Comparison of ENCODE assay signal across 1 cellular context in the genomic region with DNA sequence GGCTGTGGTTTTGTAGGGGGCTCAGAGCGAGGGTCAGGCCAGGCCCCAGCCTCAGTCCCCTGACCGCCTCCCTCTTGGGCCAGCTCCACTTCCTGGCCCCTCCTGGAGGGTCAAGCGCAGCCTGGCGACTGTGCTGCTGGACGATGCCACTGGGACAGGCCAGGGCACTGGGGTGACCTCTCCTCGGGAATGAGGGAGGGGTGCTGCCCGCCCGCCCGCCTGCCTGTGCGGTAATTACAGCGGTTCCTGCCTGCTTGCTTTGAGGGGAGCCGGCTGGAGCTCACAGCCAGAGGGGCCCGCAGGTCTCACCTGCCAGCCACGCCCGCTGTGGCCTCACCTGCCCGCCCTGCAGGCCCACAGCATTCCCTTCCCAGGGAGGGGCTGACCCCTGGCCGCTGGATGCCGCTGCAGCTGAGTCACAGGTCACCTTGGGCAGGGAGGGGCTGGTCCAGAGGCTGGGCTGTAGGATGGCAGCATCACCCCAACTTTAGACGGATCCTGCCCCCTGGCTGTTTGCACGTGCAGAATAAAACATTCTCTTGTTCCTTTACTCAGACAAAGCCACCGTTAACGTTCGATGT.
TF ChIP-seq lines count a peak whose summit lies in the region.

No MANE protein-coding gene starts in this region.

TF ChIP-seq in HepG2, 621 proteins besides CTCF, POLR2A, EP300 and RAD21 (continued from another document):
- TF ChIP-seq, protein P1, sequence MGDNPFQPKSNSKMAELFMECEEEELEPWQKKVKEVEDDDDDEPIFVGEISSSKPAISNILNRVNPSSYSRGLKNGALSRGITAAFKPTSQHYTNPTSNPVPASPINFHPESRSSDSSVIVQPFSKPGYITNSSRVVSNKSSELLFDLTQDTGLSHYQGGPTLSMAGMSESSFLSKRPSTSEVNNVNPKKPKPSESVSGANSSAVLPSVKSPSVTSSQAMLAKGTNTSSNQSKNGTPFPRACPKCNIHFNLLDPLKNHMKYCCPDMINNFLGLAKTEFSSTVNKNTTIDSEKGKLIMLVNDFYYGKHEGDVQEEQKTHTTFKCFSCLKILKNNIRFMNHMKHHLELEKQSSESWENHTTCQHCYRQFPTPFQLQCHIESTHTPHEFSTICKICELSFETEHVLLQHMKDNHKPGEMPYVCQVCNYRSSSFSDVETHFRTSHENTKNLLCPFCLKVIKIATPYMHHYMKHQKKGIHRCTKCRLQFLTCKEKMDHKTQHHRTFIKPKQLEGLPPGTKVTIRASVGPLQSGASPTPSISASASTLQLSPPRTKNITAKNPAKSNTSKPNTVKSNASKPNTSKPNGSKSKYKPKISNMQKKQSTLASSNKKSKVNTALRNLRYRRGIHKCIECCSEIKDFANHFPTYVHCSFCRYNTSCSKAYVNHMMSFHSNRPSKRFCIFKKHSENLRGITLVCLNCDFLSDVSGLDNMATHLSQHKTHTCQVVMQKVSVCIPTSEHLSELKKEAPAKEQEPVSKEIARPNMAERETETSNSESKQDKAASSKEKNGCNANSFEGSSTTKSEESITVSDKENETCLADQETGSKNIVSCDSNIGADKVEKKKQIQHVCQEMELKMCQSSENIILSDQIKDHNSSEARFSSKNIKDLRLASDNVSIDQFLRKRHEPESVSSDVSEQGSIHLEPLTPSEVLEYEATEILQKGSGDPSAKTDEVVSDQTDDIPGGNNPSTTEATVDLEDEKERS (CRISPR knock-in tag; IDR thresholded peaks at IDR 0.05) = 0 out of 2 replicates have a peak, but pooled peaks have one; percentile 7
- TF ChIP-seq HDAC1 (CRISPR knock-in tag; IDR thresholded peaks at IDR 0.05) = peak; percentile 49; the same call in 1 of the 2 replicates
- TF ChIP-seq, protein P2, sequence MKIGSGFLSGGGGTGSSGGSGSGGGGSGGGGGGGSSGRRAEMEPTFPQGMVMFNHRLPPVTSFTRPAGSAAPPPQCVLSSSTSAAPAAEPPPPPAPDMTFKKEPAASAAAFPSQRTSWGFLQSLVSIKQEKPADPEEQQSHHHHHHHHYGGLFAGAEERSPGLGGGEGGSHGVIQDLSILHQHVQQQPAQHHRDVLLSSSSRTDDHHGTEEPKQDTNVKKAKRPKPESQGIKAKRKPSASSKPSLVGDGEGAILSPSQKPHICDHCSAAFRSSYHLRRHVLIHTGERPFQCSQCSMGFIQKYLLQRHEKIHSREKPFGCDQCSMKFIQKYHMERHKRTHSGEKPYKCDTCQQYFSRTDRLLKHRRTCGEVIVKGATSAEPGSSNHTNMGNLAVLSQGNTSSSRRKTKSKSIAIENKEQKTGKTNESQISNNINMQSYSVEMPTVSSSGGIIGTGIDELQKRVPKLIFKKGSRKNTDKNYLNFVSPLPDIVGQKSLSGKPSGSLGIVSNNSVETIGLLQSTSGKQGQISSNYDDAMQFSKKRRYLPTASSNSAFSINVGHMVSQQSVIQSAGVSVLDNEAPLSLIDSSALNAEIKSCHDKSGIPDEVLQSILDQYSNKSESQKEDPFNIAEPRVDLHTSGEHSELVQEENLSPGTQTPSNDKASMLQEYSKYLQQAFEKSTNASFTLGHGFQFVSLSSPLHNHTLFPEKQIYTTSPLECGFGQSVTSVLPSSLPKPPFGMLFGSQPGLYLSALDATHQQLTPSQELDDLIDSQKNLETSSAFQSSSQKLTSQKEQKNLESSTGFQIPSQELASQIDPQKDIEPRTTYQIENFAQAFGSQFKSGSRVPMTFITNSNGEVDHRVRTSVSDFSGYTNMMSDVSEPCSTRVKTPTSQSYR (CRISPR knock-in tag; IDR thresholded peaks at IDR 0.05; ENCODE audit: borderline replicate concordance) = peak; percentile 11; the same call in 1 of the 2 replicates
- TF ChIP-seq, protein P3, sequence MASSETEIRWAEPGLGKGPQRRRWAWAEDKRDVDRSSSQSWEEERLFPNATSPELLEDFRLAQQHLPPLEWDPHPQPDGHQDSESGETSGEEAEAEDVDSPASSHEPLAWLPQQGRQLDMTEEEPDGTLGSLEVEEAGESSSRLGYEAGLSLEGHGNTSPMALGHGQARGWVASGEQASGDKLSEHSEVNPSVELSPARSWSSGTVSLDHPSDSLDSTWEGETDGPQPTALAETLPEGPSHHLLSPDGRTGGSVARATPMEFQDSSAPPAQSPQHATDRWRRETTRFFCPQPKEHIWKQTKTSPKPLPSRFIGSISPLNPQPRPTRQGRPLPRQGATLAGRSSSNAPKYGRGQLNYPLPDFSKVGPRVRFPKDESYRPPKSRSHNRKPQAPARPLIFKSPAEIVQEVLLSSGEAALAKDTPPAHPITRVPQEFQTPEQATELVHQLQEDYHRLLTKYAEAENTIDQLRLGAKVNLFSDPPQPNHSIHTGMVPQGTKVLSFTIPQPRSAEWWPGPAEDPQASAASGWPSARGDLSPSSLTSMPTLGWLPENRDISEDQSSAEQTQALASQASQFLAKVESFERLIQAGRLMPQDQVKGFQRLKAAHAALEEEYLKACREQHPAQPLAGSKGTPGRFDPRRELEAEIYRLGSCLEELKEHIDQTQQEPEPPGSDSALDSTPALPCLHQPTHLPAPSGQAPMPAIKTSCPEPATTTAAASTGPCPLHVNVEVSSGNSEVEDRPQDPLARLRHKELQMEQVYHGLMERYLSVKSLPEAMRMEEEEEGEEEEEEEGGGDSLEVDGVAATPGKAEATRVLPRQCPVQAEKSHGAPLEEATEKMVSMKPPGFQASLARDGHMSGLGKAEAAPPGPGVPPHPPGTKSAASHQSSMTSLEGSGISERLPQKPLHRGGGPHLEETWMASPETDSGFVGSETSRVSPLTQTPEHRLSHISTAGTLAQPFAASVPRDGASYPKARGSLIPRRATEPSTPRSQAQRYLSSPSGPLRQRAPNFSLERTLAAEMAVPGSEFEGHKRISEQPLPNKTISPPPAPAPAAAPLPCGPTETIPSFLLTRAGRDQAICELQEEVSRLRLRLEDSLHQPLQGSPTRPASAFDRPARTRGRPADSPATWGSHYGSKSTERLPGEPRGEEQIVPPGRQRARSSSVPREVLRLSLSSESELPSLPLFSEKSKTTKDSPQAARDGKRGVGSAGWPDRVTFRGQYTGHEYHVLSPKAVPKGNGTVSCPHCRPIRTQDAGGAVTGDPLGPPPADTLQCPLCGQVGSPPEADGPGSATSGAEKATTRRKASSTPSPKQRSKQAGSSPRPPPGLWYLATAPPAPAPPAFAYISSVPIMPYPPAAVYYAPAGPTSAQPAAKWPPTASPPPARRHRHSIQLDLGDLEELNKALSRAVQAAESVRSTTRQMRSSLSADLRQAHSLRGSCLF (CRISPR knock-in tag; IDR thresholded peaks at IDR 0.05; ENCODE audit: borderline replicate concordance) = no peak
- TF ChIP-seq MAZ (IDR thresholded peaks at IDR 0.05; ENCODE audit: borderline replicate concordance, low read depth, low read length) = 0 out of 2 replicates have a peak, but pooled peaks have one; percentile 37
- TF ChIP-seq MAZ (CRISPR knock-in tag; IDR thresholded peaks at IDR 0.05; ENCODE audit: low read depth) = peak; percentile 46; the same call in 1 of the 2 replicates
- TF ChIP-seq, protein P4, sequence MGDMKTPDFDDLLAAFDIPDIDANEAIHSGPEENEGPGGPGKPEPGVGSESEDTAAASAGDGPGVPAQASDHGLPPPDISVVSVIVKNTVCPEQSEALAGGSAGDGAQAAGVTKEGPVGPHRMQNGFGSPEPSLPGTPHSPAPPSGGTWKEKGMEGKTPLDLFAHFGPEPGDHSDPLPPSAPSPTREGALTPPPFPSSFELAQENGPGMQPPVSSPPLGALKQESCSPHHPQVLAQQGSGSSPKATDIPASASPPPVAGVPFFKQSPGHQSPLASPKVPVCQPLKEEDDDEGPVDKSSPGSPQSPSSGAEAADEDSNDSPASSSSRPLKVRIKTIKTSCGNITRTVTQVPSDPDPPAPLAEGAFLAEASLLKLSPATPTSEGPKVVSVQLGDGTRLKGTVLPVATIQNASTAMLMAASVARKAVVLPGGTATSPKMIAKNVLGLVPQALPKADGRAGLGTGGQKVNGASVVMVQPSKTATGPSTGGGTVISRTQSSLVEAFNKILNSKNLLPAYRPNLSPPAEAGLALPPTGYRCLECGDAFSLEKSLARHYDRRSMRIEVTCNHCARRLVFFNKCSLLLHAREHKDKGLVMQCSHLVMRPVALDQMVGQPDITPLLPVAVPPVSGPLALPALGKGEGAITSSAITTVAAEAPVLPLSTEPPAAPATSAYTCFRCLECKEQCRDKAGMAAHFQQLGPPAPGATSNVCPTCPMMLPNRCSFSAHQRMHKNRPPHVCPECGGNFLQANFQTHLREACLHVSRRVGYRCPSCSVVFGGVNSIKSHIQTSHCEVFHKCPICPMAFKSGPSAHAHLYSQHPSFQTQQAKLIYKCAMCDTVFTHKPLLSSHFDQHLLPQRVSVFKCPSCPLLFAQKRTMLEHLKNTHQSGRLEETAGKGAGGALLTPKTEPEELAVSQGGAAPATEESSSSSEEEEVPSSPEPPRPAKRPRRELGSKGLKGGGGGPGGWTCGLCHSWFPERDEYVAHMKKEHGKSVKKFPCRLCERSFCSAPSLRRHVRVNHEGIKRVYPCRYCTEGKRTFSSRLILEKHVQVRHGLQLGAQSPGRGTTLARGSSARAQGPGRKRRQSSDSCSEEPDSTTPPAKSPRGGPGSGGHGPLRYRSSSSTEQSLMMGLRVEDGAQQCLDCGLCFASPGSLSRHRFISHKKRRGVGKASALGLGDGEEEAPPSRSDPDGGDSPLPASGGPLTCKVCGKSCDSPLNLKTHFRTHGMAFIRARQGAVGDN (CRISPR knock-in tag; IDR thresholded peaks at IDR 0.05) = peak; percentile 72
- TF ChIP-seq, protein P5, sequence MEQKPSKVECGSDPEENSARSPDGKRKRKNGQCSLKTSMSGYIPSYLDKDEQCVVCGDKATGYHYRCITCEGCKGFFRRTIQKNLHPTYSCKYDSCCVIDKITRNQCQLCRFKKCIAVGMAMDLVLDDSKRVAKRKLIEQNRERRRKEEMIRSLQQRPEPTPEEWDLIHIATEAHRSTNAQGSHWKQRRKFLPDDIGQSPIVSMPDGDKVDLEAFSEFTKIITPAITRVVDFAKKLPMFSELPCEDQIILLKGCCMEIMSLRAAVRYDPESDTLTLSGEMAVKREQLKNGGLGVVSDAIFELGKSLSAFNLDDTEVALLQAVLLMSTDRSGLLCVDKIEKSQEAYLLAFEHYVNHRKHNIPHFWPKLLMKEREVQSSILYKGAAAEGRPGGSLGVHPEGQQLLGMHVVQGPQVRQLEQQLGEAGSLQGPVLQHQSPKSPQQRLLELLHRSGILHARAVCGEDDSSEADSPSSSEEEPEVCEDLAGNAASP (CRISPR knock-in tag; IDR thresholded peaks at IDR 0.05; ENCODE audit: borderline replicate concordance) = peak; percentile 70; the same call in 1 of the 2 replicates
- peak; percentile 36; the same call in 1 of the 2 replicates for TF ChIP-seq ZNF891 (CRISPR knock-in tag; IDR thresholded peaks at IDR 0.05)
- TF ChIP-seq FOSL1 (CRISPR knock-in tag; IDR thresholded peaks at IDR 0.05; ENCODE audit: borderline replicate concordance) = peak; percentile 86; the same call in 1 of the 2 replicates
- peak; percentile 61; the same call in 1 of the 2 replicates for TF ChIP-seq ZNF768 (CRISPR knock-in tag; IDR thresholded peaks at IDR 0.05)
- no peak for TF ChIP-seq ZNF567 (CRISPR knock-in tag; IDR thresholded peaks at IDR 0.05; ENCODE audit: borderline replicate concordance)
- TF ChIP-seq CBX2 (IDR thresholded peaks at IDR 0.05; ENCODE audit: low read depth, low read length) = no peak
- TF ChIP-seq CBX2 (CRISPR knock-in tag; IDR thresholded peaks at IDR 0.05; ENCODE audit: low read depth) = no peak
- peak; percentile 51; the same call in 1 of the 2 replicates for TF ChIP-seq ZBTB7B (CRISPR knock-in tag; IDR thresholded peaks at IDR 0.05)
- TF ChIP-seq FOSL2 (CRISPR knock-in tag; IDR thresholded peaks at IDR 0.05) = peak; percentile 98
- TF ChIP-seq XRCC5 (optimal IDR thresholded peaks at IDR 0.05; ENCODE audit: low read length) = peak; percentile 60
- TF ChIP-seq, protein P6, sequence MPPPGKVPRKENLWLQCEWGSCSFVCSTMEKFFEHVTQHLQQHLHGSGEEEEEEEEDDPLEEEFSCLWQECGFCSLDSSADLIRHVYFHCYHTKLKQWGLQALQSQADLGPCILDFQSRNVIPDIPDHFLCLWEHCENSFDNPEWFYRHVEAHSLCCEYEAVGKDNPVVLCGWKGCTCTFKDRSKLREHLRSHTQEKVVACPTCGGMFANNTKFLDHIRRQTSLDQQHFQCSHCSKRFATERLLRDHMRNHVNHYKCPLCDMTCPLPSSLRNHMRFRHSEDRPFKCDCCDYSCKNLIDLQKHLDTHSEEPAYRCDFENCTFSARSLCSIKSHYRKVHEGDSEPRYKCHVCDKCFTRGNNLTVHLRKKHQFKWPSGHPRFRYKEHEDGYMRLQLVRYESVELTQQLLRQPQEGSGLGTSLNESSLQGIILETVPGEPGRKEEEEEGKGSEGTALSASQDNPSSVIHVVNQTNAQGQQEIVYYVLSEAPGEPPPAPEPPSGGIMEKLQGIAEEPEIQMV (CRISPR knock-in tag; IDR thresholded peaks at IDR 0.05; ENCODE audit: low read depth) = no peak
